9 cellular contexts compared by ENCODE assay signal in the genomic region with DNA sequence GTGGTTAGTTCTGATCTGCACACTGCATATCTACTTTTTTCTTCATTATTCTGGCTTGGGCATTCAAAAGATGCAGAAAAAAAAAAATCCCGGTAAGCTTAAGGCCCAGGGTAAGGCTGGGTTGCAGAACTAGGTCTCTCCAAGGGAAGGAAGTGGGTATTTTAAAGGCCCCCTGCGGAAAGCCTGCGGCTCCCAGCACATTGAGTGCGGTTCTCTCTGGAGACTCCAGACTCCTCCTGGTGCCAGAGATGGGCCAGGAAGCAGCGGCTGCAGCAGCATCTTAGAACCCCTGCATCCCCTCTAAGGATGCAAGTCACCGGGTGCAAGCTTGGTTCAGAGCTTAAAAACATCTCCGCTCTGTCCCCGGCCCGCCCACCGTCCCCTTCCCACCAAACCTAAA. TPM values are rescaled to one million over a fixed set of nuclear protein-coding genes. Genes with fewer than 3 reads are reported as not detected.
DNase-seq lines count a peak whose midpoint lies in the region; ATAC-seq and TF ChIP-seq lines count a peak whose summit lies in the region.
"Had no signal": no experiment of that assay in that cellular context is flagged by ENCODE, and none has a peak within 500 bp of the region (broad histone marks: within the 10 kb centered on the region; RNA-seq: fewer than 3 reads in every experiment).

No MANE protein-coding gene starts in this region.

- CTCF ChIA-PET in AG04450 (lab: Charles Lee): interaction anchor here (0.7 to 1.9 kb wide), 5 partner anchors 38 to 202 kb away, joined by 3 to 7 read pairs (median 3); no protein-coding TSS in a partner anchor

- DNase-seq in AG04450 (ENCODE audit: low read depth, low spot score) (no peak), HL-60 (ENCODE audit: low read depth in 1 of 2, low spot score in 1 of 2) (no peak), choroid plexus epithelial cell (ENCODE audit: low read depth) (peak; percentile 20), mesothelial cell of epicardium (ENCODE audit: low spot score in 2 of 2, unreplicated experiment in 2 of 2) (no peak), LoVo (ENCODE audit: low spot score) (no peak)
- DNase-seq in stimulated activated CD4-positive, alpha-beta T cell treated with anti-CD3 and anti-CD28 coated beads, Interleukin-2, amount 100 ng/mL, for 48 hours: no peak
- no peak for DNase-seq in activated CD8-positive, alpha-beta memory T cell treated with anti-CD3 and anti-CD28 coated beads for 24 hours

- ATAC-seq in GM19035 (IDR thresholded peaks at IDR 0.05; ENCODE audit: unreplicated experiment): no peak

- peak overlapping the region; percentile 50 for H3K4me3 ChIP-seq in AG04450 (ENCODE audit: low read depth, low read length)
- H3K4me3 ChIP-seq in HL-60 (replicated peaks; ENCODE audit: insufficient read depth, low read length): peak overlapping the region; percentile 41; the same call in 1 of the 2 replicates
- H3K4me3 ChIP-seq in choroid plexus epithelial cell (ENCODE audit: low read depth, low read length): peak overlapping the region; percentile 54
- H3K4me3 ChIP-seq: GM12878 had no signal

- H3K36me3 Mint-ChIP-seq in mesothelial cell of epicardium: no peaks in the 10 kb centered on the region

- no peaks in the 10 kb centered on the region for H3K9me3 ChIP-seq in AG04450 (ENCODE audit: control insufficient read depth, insufficient read depth, low read length)

- H3K4me1 Mint-ChIP-seq in mesothelial cell of epicardium: peaks cover 11% of the 10 kb centered on the region

- POLR2A ChIA-PET in AG04450 (lab: Yijun Ruan, JAX): no interaction called here

- peaks cover 19% of the 10 kb centered on the region for H3K27me3 Mint-ChIP-seq in mesothelial cell of epicardium (ENCODE audit: low read depth)

- peak overlapping the region; percentile 78 for H3K4me3 Mint-ChIP-seq in mesothelial cell of epicardium

- no peak overlapping the region for H3K27ac ChIP-seq in AG04450 (ENCODE audit: low read depth, low read length)
- H3K27ac ChIP-seq in HL-60 (replicated peaks): no peak overlapping the region

- TF ChIP-seq CTCF in AG04450 (IDR thresholded peaks at IDR 0.05; ENCODE audit: low read depth, low read length) (peak; percentile 20; the same call in 1 of the 2 replicates), HL-60 (IDR thresholded peaks at IDR 0.05; ENCODE audit: insufficient read depth, low read length) (no peak), choroid plexus epithelial cell (conservative IDR thresholded peaks at IDR 0.05; ENCODE audit: low read depth, low read length) (peak; percentile 30), mesothelial cell of epicardium (IDR thresholded peaks at IDR 0.05; ENCODE audit: unreplicated experiment) (no peak)

- no peaks in the 10 kb centered on the region for H3K9me3 Mint-ChIP-seq in mesothelial cell of epicardium

- peak overlapping the region; percentile 75 for H3K27ac Mint-ChIP-seq in mesothelial cell of epicardium

- no peaks in the 10 kb centered on the region for H3K27me3 ChIP-seq in AG04450 (ENCODE audit: control insufficient read depth, insufficient read depth, low read length)
- peaks cover 12% of the 10 kb centered on the region for H3K27me3 ChIP-seq in HL-60 (ENCODE audit: insufficient read depth, poor library complexity, severe bottlenecking)

RNA-seq across cellular contexts. Expression of a gene that starts 49.5 kb away (rescaled TPM):
- polyA plus RNA-seq in AG04450 (2011; rRNA removed): 60.6 and 61.1 TPM in 2 replicates
- polyA minus RNA-seq in AG04450 (2011; rRNA and poly(A)+ RNA removed): 72.3 and 110 TPM in 2 replicates
- 96.6 to 110 TPM (median 103 TPM) in 3 replicates for total RNA-seq in mesothelial cell of epicardium

Comparison
In these comparisons a context has a peak if more than half of its experiments do, and no peak if none do; other contexts are left out.
1. CTCF ChIP-seq: peak in AG04450 (single experiment) and choroid plexus epithelial cell (single experiment); none in HL-60 (single experiment) and mesothelial cell of epicardium (single experiment).
2. Peak in every context shown above with its lines, with median percentiles within 50 percentile points of each other: H3K4me3 ChIP-seq.